Comparison of ENCODE assay signal across 1 cellular context in genomic region chr16:54237-54581, GRCh38.
TF ChIP-seq lines count a peak whose summit lies in the region.

No MANE protein-coding gene starts in this region.

TF ChIP-seq in GM23338, 12 proteins besides CTCF, POLR2A, EP300 and RAD21 (continued from another document):
- TF ChIP-seq, protein P1, sequence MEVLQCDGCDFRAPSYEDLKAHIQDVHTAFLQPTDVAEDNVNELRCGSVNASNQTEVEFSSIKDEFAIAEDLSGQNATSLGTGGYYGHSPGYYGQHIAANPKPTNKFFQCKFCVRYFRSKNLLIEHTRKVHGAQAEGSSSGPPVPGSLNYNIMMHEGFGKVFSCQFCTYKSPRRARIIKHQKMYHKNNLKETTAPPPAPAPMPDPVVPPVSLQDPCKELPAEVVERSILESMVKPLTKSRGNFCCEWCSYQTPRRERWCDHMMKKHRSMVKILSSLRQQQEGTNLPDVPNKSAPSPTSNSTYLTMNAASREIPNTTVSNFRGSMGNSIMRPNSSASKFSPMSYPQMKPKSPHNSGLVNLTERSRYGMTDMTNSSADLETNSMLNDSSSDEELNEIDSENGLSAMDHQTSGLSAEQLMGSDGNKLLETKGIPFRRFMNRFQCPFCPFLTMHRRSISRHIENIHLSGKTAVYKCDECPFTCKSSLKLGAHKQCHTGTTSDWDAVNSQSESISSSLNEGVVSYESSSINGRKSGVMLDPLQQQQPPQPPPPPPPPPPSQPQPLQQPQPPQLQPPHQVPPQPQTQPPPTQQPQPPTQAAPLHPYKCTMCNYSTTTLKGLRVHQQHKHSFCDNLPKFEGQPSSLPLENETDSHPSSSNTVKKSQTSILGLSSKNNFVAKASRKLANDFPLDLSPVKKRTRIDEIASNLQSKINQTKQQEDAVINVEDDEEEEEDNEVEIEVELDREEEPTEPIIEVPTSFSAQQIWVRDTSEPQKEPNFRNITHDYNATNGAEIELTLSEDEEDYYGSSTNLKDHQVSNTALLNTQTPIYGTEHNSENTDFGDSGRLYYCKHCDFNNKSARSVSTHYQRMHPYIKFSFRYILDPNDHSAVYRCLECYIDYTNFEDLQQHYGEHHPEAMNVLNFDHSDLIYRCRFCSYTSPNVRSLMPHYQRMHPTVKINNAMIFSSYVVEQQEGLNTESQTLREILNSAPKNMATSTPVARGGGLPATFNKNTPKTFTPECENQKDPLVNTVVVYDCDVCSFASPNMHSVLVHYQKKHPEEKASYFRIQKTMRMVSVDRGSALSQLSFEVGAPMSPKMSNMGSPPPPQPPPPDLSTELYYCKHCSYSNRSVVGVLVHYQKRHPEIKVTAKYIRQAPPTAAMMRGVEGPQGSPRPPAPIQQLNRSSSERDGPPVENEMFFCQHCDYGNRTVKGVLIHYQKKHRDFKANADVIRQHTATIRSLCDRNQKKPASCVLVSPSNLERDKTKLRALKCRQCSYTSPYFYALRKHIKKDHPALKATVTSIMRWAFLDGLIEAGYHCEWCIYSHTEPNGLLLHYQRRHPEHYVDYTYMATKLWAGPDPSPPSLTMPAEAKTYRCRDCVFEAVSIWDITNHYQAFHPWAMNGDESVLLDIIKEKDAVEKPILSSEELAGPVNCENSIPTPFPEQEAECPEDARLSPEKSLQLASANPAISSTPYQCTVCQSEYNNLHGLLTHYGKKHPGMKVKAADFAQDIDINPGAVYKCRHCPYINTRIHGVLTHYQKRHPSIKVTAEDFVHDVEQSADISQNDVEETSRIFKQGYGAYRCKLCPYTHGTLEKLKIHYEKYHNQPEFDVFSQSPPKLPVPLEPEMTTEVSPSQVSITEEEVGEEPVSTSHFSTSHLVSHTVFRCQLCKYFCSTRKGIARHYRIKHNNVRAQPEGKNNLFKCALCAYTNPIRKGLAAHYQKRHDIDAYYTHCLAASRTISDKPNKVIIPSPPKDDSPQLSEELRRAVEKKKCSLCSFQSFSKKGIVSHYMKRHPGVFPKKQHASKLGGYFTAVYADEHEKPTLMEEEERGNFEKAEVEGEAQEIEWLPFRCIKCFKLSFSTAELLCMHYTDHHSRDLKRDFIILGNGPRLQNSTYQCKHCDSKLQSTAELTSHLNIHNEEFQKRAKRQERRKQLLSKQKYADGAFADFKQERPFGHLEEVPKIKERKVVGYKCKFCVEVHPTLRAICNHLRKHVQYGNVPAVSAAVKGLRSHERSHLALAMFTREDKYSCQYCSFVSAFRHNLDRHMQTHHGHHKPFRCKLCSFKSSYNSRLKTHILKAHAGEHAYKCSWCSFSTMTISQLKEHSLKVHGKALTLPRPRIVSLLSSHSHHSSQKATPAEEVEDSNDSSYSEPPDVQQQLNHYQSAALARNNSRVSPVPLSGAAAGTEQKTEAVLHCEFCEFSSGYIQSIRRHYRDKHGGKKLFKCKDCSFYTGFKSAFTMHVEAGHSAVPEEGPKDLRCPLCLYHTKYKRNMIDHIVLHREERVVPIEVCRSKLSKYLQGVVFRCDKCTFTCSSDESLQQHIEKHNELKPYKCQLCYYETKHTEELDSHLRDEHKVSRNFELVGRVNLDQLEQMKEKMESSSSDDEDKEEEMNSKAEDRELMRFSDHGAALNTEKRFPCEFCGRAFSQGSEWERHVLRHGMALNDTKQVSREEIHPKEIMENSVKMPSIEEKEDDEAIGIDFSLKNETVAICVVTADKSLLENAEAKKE (CRISPR knock-in tag; IDR thresholded peaks at IDR 0.05), result no peak
- TF ChIP-seq NANOG (IDR thresholded peaks at IDR 0.05; ENCODE audit: borderline replicate concordance) (no peak), EZH2phosphoT487 (IDR thresholded peaks at IDR 0.05; ENCODE audit: unreplicated experiment) (no peak)
